ENCODE assay signal across 8 cellular contexts in genomic region chr1:244651956-244652698, GRCh38. TPM values are rescaled to one million over a fixed set of nuclear protein-coding genes. Genes with fewer than 3 reads are reported as not detected.
DNase-seq lines count a peak whose midpoint lies in the region; ATAC-seq and TF ChIP-seq lines count a peak whose summit lies in the region.

No MANE protein-coding gene starts in this region.

- no peaks in the 10 kb centered on the region for H3K27me3 Mint-ChIP-seq in activated CD4-positive, alpha-beta T cell treated with anti-CD3 and anti-CD28 coated beads for 36 hours
- H3K27me3 Mint-ChIP-seq in activated naive CD8-positive, alpha-beta T cell treated with anti-CD3 and anti-CD28 coated beads, Interleukin-2, amount 10 ng/mL, durations not matched to agents 7 days and 5 days = no peaks in the 10 kb centered on the region

- no peaks in the 10 kb centered on the region for H3K9me3 Mint-ChIP-seq in activated CD4-positive, alpha-beta T cell treated with anti-CD3 and anti-CD28 coated beads for 36 hours (ENCODE audit: low read depth)
- H3K9me3 Mint-ChIP-seq in activated naive CD8-positive, alpha-beta T cell treated with anti-CD3 and anti-CD28 coated beads, Interleukin-2, amount 10 ng/mL, durations not matched to agents 7 days and 5 days = no peaks in the 10 kb centered on the region

- H3K4me1 ChIP-seq in suprapubic skin = peaks cover 31% of the 10 kb centered on the region

- no peak for TF ChIP-seq POLR2A in suprapubic skin (IDR thresholded peaks at IDR 0.05)

- no peaks in the 10 kb centered on the region for H3K27me3 ChIP-seq in suprapubic skin

- no peak for TF ChIP-seq CTCF in suprapubic skin (IDR thresholded peaks at IDR 0.05)

- peaks cover 2% of the 10 kb centered on the region for H3K36me3 Mint-ChIP-seq in activated CD4-positive, alpha-beta T cell treated with anti-CD3 and anti-CD28 coated beads for 36 hours (ENCODE audit: low read depth)
- peaks cover 10% of the 10 kb centered on the region for H3K36me3 Mint-ChIP-seq in activated naive CD8-positive, alpha-beta T cell treated with anti-CD3 and anti-CD28 coated beads, Interleukin-2, amount 10 ng/mL, durations not matched to agents 7 days and 5 days

- intact Hi-C loops in activated CD4-positive, alpha-beta T cell treated with anti-CD3 and anti-CD28 coated beads for 36 hours (cut with DNase I, micrococcal nuclease) = loop anchor here (1.0 to 5.0 kb wide), 12 partner anchors 52 to 1915 kb away; partner anchors contain the start of genes HNRNPU (in 2 of the 2), CATSPERE (in 1 of the 2), CEP170 (in 1 of the 2) and CNST (in 1 of the 2)

- H3K36me3 ChIP-seq in suprapubic skin = no peaks in the 10 kb centered on the region

- no peaks in the 10 kb centered on the region for H3K9me3 ChIP-seq in suprapubic skin

- TF ChIP-seq EP300 in suprapubic skin (IDR thresholded peaks at IDR 0.05) = no peak

- H3K27ac Mint-ChIP-seq in activated CD4-positive, alpha-beta T cell treated with anti-CD3 and anti-CD28 coated beads for 36 hours = peak overlapping the region; percentile 95
- peak overlapping the region; percentile 84 for H3K27ac Mint-ChIP-seq in activated naive CD8-positive, alpha-beta T cell treated with anti-CD3 and anti-CD28 coated beads, Interleukin-2, amount 10 ng/mL, durations not matched to agents 7 days and 5 days

- no peak for ATAC-seq in activated CD4-positive, alpha-beta T cell treated with anti-CD3 and anti-CD28 coated beads for 36 hours
- no peak for ATAC-seq in activated naive CD8-positive, alpha-beta T cell treated with anti-CD3 and anti-CD28 coated beads, Interleukin-2, amount 10 ng/mL, durations not matched to agents 7 days and 5 days (ENCODE audit: low read depth)
- ATAC-seq in GM18498 (IDR thresholded peaks at IDR 0.05; ENCODE audit: unreplicated experiment) = no peak

- no peak overlapping the region for H3K27ac ChIP-seq in suprapubic skin

- H3K4me1 Mint-ChIP-seq in activated CD4-positive, alpha-beta T cell treated with anti-CD3 and anti-CD28 coated beads for 36 hours = peaks cover 12% of the 10 kb centered on the region
- H3K4me1 Mint-ChIP-seq in activated naive CD8-positive, alpha-beta T cell treated with anti-CD3 and anti-CD28 coated beads, Interleukin-2, amount 10 ng/mL, durations not matched to agents 7 days and 5 days = peaks cover 18% of the 10 kb centered on the region

- H3K4me3 ChIP-seq in suprapubic skin = peak overlapping the region; percentile 97

- no peak for DNase-seq in activated CD4-positive, alpha-beta T cell treated with anti-CD3 and anti-CD28 coated beads for 36 hours
- DNase-seq in activated CD4-positive, alpha-beta T cell treated with anti-CD3 and anti-CD28 coated beads, Interleukin-2, amount 50 U/mL, for 1 hour = no peak
- DNase-seq in activated naive CD8-positive, alpha-beta T cell treated with anti-CD3 and anti-CD28 coated beads, Interleukin-2, amount 10 ng/mL, durations not matched to agents 7 days and 5 days = no peak
- peak; percentile 27 for DNase-seq in left kidney (ENCODE audit: low read depth, low spot score)
- no peak for DNase-seq in suprapubic skin (ENCODE audit: low spot score in 2 of 2)
- DNase-seq in NOMO-1 (lab: John Stamatoyannopoulos, UW; ENCODE audit: unreplicated experiment in 2 of 2) = no peak
- no peak for DNase-seq in HuH-7.5 (ENCODE audit: low spot score)

- POLR2A ChIA-PET in activated CD4-positive, alpha-beta T cell treated with anti-CD3 and anti-CD28 coated beads for 36 hours (lab: Charles Lee) = interaction anchor here (0.7 kb wide), 1 partner anchor 23 kb away, joined by 3 read pairs; no protein-coding TSS in a partner anchor
- POLR2A ChIA-PET in activated naive CD8-positive, alpha-beta T cell treated with anti-CD3 and anti-CD28 coated beads, Interleukin-2, amount 10 ng/mL, durations not matched to agents 7 days and 5 days (lab: Charles Lee) = interaction anchor here (1.0 to 2.7 kb wide), 5 partner anchors 13 to 319 kb away, joined by 4 to 11 read pairs (median 7); partner anchors contain the start of genes COX20 and HNRNPU

- H3K4me3 Mint-ChIP-seq in activated CD4-positive, alpha-beta T cell treated with anti-CD3 and anti-CD28 coated beads for 36 hours = peak overlapping the region; percentile 76
- H3K4me3 Mint-ChIP-seq in activated naive CD8-positive, alpha-beta T cell treated with anti-CD3 and anti-CD28 coated beads, Interleukin-2, amount 10 ng/mL, durations not matched to agents 7 days and 5 days = peak overlapping the region; percentile 88

- WGBS in suprapubic skin = 38% methylated on average over 16 of the region's 18 CpGs

- CTCF ChIA-PET in activated CD4-positive, alpha-beta T cell treated with anti-CD3 and anti-CD28 coated beads for 36 hours (lab: Charles Lee) = interaction anchor here (0.5 to 1.3 kb wide), 6 partner anchors 47 to 210 kb away, joined by 3 to 5 read pairs (median 3); no protein-coding TSS in a partner anchor

RNA-seq across cellular contexts. Expression of gene DESI2, which starts 0.8 kb away (rescaled TPM):
- 10 to 100 TPM; 24.5 to 26.0 TPM for total RNA-seq in activated CD4-positive, alpha-beta T cell treated with anti-CD3 and anti-CD28 coated beads for 36 hours
- 10 to 100 TPM; 28.0 to 31.3 TPM for total RNA-seq in activated naive CD8-positive, alpha-beta T cell treated with anti-CD3 and anti-CD28 coated beads, Interleukin-2, amount 10 ng/mL, durations not matched to agents 7 days and 5 days
- total RNA-seq in suprapubic skin = 10 to 100 TPM; 24.0 to 31.6 (median 30.2) TPM
